ENCODE assay signal across 1 cellular context in genomic region chr17:62703776-62704380, GRCh38.
A peak's percentile ranks its signal among the peaks of the same experiment; 100 is the strongest.
TF ChIP-seq lines count a peak whose summit lies in the region.

No MANE protein-coding gene starts in this region.

TF ChIP-seq in IMR-90, 13 proteins besides CTCF, POLR2A, EP300 and RAD21 (continued from another document):
- no peak for TF ChIP-seq USF2 (IDR thresholded peaks at IDR 0.05; ENCODE audit: low read depth, low read length)
- peak; percentile 73; the same call in 1 of the 2 replicates for TF ChIP-seq MAZ (IDR thresholded peaks at IDR 0.05; ENCODE audit: borderline replicate concordance, low read depth, low read length)
- TF ChIP-seq CHD1 (IDR thresholded peaks at IDR 0.05; ENCODE audit: low read depth, low read length): no peak
TF ChIP-seq in IMR-90: peak in this region for 3.
